In genomic region chr19:8004723-8005513, GRCh38 we compare ENCODE assay signal across 9 cellular contexts. TPM values are rescaled to one million over a fixed set of nuclear protein-coding genes. Genes with fewer than 3 reads are reported as not detected.
DNase-seq lines count a peak whose midpoint lies in the region; ATAC-seq, FAIRE-seq and TF ChIP-seq lines count a peak whose summit lies in the region.
"Had no signal": no experiment of that assay in that cellular context is flagged by ENCODE, and none has a peak within 500 bp of the region (broad histone marks: within the 10 kb centered on the region; RNA-seq: fewer than 3 reads in every experiment).

No MANE protein-coding gene starts in this region.

- no peak for FAIRE-seq in kidney (lab: Jason Lieb, UNC)

- no peaks in the 10 kb centered on the region for H3K9me3 Mint-ChIP-seq in stimulated activated effector memory CD8-positive, alpha-beta T cell treated with anti-CD3 and anti-CD28 coated beads, Interleukin-12 subunit alpha, Interleukin-12 subunit beta, amount 100 ng/mL, for 72 hours

- H3K4me1 Mint-ChIP-seq in stimulated activated effector memory CD8-positive, alpha-beta T cell treated with anti-CD3 and anti-CD28 coated beads, Interleukin-12 subunit alpha, Interleukin-12 subunit beta, amount 100 ng/mL, for 72 hours: peaks cover 44% of the 10 kb centered on the region

- peak overlapping the region; percentile 79 for H3K27ac Mint-ChIP-seq in stimulated activated effector memory CD8-positive, alpha-beta T cell treated with anti-CD3 and anti-CD28 coated beads, Interleukin-12 subunit alpha, Interleukin-12 subunit beta, amount 100 ng/mL, for 72 hours

- H3K4me1 ChIP-seq in kidney (ENCODE audit: control insufficient read depth in 1 of 2, insufficient read depth in 1 of 2, low read depth in 1 of 2, low read length in 2 of 2): peaks cover 26 to 37% of the 10 kb centered on the region in 2 donors

- TF ChIP-seq CTCF in astrocyte of the cerebellum (IDR thresholded peaks at IDR 0.05; ENCODE audit: low read depth, low read length, missing control alignments) (no peak), kidney (IDR thresholded peaks at IDR 0.05; ENCODE audit: borderline replicate concordance, extremely low read depth, insufficient read depth) (no peak)

- intact Hi-C loops in kidney (cut with DNase I): no loop called here

- no peaks in the 10 kb centered on the region for H3K36me3 ChIP-seq in kidney (ENCODE audit: control insufficient read depth in 1 of 2, insufficient read depth in 2 of 2, low read length in 2 of 2)

- peak; percentile 43 for ATAC-seq in HG02678 (IDR thresholded peaks at IDR 0.05; ENCODE audit: unreplicated experiment)
- peak; percentile 29 for ATAC-seq in stimulated activated effector memory CD8-positive, alpha-beta T cell treated with anti-CD3 and anti-CD28 coated beads, Interleukin-12 subunit alpha, Interleukin-12 subunit beta, amount 100 ng/mL, for 72 hours

- peak overlapping the region in 1 of 2 donors; percentile 51 for H3K27ac ChIP-seq in kidney (ENCODE audit: low read depth in 2 of 2, low read length in 2 of 2)

- peak; percentile 10 for DNase-seq in NCI-H146 (lab: John Stamatoyannopoulos, UW)
- DNase-seq in NCI-H146 treated with DMSO at 0.1 percent for 48 hours (lab: John Stamatoyannopoulos, UW; ENCODE audit: unreplicated experiment): no peak
- DNase-seq in OCI-M1 (lab: John Stamatoyannopoulos, UW): peak; percentile 62
- no peak for DNase-seq in astrocyte of the cerebellum (ENCODE audit: low read depth)
- DNase-seq in kidney: no peak
- peak; percentile 6 to 57 for DNase-seq in stimulated activated effector memory CD8-positive, alpha-beta T cell treated with anti-CD3 and anti-CD28 coated beads, Interleukin-12 subunit alpha, Interleukin-12 subunit beta, amount 100 ng/mL, for 72 hours (ENCODE audit: low spot score in 2 of 2)
- DNase-seq in HPDE6-E6E7 (ENCODE audit: extremely low spot score): no peak

- peaks cover 32% of the 10 kb centered on the region for H3K36me3 Mint-ChIP-seq in stimulated activated effector memory CD8-positive, alpha-beta T cell treated with anti-CD3 and anti-CD28 coated beads, Interleukin-12 subunit alpha, Interleukin-12 subunit beta, amount 100 ng/mL, for 72 hours

- peak overlapping the region; percentile 1 to 82 for H3K9ac ChIP-seq in kidney (ENCODE audit: low read length in 2 of 2)

- H3K4me3 ChIP-seq in astrocyte of the cerebellum (ENCODE audit: low read depth, low read length): peak overlapping the region; percentile 74
- H3K4me3 ChIP-seq in kidney (ENCODE audit: low read length in 2 of 2): peak overlapping the region; percentile 57 to 90

- no peaks in the 10 kb centered on the region for H3K9me3 ChIP-seq in kidney (ENCODE audit: control insufficient read depth in 1 of 2, low read length in 2 of 2)

- peak overlapping the region; percentile 89 for H3K4me3 Mint-ChIP-seq in stimulated activated effector memory CD8-positive, alpha-beta T cell treated with anti-CD3 and anti-CD28 coated beads, Interleukin-12 subunit alpha, Interleukin-12 subunit beta, amount 100 ng/mL, for 72 hours

- in situ Hi-C loops in astrocyte of the cerebellum (cut with HindIII; ENCODE audit: low sequenced_read_pairs): no loop called here

RNA-seq across cellular contexts. Expression of gene ELAVL1, which starts 0.5 kb away (rescaled TPM):
- total RNA-seq in kidney: 64.7 TPM
- 34.6 TPM for polyA plus RNA-seq in kidney (ENCODE audit: insufficient read depth, low read depth, low replicate concordance)

RNA-seq across cellular contexts. Expression of gene CCL25, which starts 47.6 kb away (rescaled TPM):
- not detected for total RNA-seq in kidney
- polyA plus RNA-seq in kidney (ENCODE audit: insufficient read depth, low read depth, low replicate concordance): not detected
- total RNA-seq: Daoy had no signal

Comparison
In these comparisons a context has a peak if more than half of its experiments do, and no peak if none do; other contexts are left out.
1. DNase-seq: peak in NCI-H146 (single experiment), OCI-M1 (single experiment) and stimulated activated effector memory CD8-positive, alpha-beta T cell treated with anti-CD3 and anti-CD28 coated beads, Interleukin-12 subunit alpha, Interleukin-12 subunit beta, amount 100 ng/mL, for 72 hours (2 of 2); none in NCI-H146 treated with DMSO at 0.1 percent for 48 hours (single experiment), astrocyte of the cerebellum (single experiment), kidney (single experiment) and HPDE6-E6E7 (single experiment).